In the genomic region with DNA sequence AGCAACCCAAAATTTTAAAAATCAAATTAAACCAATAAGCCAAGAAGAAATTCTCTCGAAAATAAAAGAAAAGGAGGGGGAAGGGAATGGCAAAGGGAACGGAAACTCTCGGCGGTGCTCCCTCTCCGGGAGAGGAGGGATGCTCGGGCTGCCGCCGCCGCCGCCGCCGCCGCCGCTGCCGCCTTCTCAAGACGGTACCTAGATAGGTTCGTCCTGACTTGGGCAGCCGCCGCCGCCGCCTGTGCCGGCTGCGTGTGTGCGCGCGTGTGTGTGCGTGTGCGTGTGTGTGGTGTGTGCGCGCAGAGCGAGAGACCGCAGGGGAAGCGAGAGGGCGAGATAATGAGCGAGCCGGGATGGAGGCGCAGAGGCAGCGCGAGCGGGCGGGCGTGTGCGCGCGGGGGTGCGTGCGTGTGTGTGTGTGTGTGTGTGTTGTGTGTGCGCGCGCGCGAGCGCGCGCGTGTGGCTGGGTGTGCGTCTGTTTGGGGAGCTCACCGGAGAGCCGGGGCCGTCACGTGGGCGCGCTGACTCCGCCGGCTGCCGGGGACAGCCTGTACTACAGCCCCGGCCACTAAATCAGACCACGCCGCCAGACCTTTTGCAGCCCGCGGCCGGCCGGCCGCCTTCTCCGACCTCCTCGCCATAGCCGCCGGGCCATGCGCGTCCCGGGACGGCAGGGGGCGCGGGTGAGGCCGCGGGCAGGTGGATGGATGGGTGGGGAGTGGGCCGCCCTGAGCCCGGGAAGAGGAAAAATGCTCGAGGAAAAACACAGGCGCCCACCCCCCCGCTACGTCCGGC, we compare ENCODE assay signal across 1 cellular context.
TF ChIP-seq lines count a peak whose summit lies in the region.

No MANE protein-coding gene starts in this region.

TF ChIP-seq in K562, 482 proteins besides CTCF, POLR2A, EP300 and RAD21 (continued from another document and continues in another):
- TF ChIP-seq, protein P1, sequence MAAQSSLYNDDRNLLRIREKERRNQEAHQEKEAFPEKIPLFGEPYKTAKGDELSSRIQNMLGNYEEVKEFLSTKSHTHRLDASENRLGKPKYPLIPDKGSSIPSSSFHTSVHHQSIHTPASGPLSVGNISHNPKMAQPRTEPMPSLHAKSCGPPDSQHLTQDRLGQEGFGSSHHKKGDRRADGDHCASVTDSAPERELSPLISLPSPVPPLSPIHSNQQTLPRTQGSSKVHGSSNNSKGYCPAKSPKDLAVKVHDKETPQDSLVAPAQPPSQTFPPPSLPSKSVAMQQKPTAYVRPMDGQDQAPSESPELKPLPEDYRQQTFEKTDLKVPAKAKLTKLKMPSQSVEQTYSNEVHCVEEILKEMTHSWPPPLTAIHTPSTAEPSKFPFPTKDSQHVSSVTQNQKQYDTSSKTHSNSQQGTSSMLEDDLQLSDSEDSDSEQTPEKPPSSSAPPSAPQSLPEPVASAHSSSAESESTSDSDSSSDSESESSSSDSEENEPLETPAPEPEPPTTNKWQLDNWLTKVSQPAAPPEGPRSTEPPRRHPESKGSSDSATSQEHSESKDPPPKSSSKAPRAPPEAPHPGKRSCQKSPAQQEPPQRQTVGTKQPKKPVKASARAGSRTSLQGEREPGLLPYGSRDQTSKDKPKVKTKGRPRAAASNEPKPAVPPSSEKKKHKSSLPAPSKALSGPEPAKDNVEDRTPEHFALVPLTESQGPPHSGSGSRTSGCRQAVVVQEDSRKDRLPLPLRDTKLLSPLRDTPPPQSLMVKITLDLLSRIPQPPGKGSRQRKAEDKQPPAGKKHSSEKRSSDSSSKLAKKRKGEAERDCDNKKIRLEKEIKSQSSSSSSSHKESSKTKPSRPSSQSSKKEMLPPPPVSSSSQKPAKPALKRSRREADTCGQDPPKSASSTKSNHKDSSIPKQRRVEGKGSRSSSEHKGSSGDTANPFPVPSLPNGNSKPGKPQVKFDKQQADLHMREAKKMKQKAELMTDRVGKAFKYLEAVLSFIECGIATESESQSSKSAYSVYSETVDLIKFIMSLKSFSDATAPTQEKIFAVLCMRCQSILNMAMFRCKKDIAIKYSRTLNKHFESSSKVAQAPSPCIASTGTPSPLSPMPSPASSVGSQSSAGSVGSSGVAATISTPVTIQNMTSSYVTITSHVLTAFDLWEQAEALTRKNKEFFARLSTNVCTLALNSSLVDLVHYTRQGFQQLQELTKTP (IDR thresholded peaks at IDR 0.05; ENCODE audit: low read depth in 1 of 2, partially characterized antibody in 2 of 2): no peak
- TF ChIP-seq SMAD4 (CRISPR knock-in tag; conservative IDR thresholded peaks at IDR 0.05) (peak; percentile 61), TFE3 (CRISPR knock-in tag; IDR thresholded peaks at IDR 0.05) (no peak), CEBPG (CRISPR knock-in tag; IDR thresholded peaks at IDR 0.05) (no peak), CEBPG (tag; conservative IDR thresholded peaks at IDR 0.05 in 1 of 2, IDR thresholded peaks at IDR 0.05 in 1 of 2) (no peak), L3MBTL2 (IDR thresholded peaks at IDR 0.05) (0 out of 2 replicates have a peak, but pooled peaks have one; percentile 24), ZFPM2 (CRISPR knock-in tag; IDR thresholded peaks at IDR 0.05) (no peak), BRD9 (IDR thresholded peaks at IDR 0.05; ENCODE audit: low read depth, partially characterized antibody) (no peak), SIRT6 (IDR thresholded peaks at IDR 0.05; ENCODE audit: low read depth, low read length) (no peak), ZNF445 (CRISPR knock-in tag; IDR thresholded peaks at IDR 0.05; ENCODE audit: low read depth) (no peak), CTBP1 (IDR thresholded peaks at IDR 0.05; ENCODE audit: borderline replicate concordance) (peak; percentile 68), PHF21A (IDR thresholded peaks at IDR 0.05; ENCODE audit: borderline replicate concordance, low read depth) (no peak), THRB (CRISPR knock-in tag; conservative IDR thresholded peaks at IDR 0.05) (0 out of 2 replicates have a peak, but pooled peaks have one; percentile 40), KDM5B (IDR thresholded peaks at IDR 0.05; ENCODE audit: insufficient replicate concordance, low read depth, low read length) (no peak), OTX1 (CRISPR knock-in tag; IDR thresholded peaks at IDR 0.05) (0 out of 2 replicates have a peak, but pooled peaks have one; percentile 29), GTF2F1 (IDR thresholded peaks at IDR 0.05; ENCODE audit: low read depth, low read length) (no peak), ELF2 (CRISPR knock-in tag; IDR thresholded peaks at IDR 0.05) (no peak), SRSF7 (optimal IDR thresholded peaks at IDR 0.05; ENCODE audit: low read depth, low read length) (no peak), SRSF1 (IDR thresholded peaks at IDR 0.05; ENCODE audit: low read depth, low read length) (no peak), HMGN3 (IDR thresholded peaks at IDR 0.05; ENCODE audit: borderline replicate concordance, extremely low read depth, insufficient read length, low read depth, low read length) (peak; percentile 66), CAMTA2 (CRISPR knock-in tag; conservative IDR thresholded peaks at IDR 0.05) (no peak), USF2 (CRISPR knock-in tag; IDR thresholded peaks at IDR 0.05) (peak; percentile 83), MTF1 (CRISPR knock-in tag; IDR thresholded peaks at IDR 0.05; ENCODE audit: borderline replicate concordance) (no peak), UBTF (IDR thresholded peaks at IDR 0.05; ENCODE audit: borderline replicate concordance in 1 of 2, low read depth in 2 of 2, low read length in 2 of 2) (0 out of 4 replicates have a peak, but pooled peaks of 1 of the 2 experiments have one; percentile 56), CXXC5 (CRISPR knock-in tag; IDR thresholded peaks at IDR 0.05) (peak; percentile 80), USF1 (CRISPR knock-in tag; IDR thresholded peaks at IDR 0.05) (peak; percentile 87), ZBTB9 (CRISPR knock-in tag; IDR thresholded peaks at IDR 0.05) (peak; percentile 93), ZBTB49 (CRISPR knock-in tag; IDR thresholded peaks at IDR 0.05; ENCODE audit: borderline replicate concordance) (no peak), ZC3H8 (IDR thresholded peaks at IDR 0.05) (no peak), MAX (CRISPR knock-in tag; IDR thresholded peaks at IDR 0.05) (0 out of 2 replicates have a peak, but pooled peaks have one; percentile 34), MYNN (IDR thresholded peaks at IDR 0.05) (no peak), MYNN (CRISPR knock-in tag; IDR thresholded peaks at IDR 0.05) (no peak), HDAC3 (IDR thresholded peaks at IDR 0.05; ENCODE audit: borderline replicate concordance, partially characterized antibody) (no peak)
- TF ChIP-seq, protein P2, sequence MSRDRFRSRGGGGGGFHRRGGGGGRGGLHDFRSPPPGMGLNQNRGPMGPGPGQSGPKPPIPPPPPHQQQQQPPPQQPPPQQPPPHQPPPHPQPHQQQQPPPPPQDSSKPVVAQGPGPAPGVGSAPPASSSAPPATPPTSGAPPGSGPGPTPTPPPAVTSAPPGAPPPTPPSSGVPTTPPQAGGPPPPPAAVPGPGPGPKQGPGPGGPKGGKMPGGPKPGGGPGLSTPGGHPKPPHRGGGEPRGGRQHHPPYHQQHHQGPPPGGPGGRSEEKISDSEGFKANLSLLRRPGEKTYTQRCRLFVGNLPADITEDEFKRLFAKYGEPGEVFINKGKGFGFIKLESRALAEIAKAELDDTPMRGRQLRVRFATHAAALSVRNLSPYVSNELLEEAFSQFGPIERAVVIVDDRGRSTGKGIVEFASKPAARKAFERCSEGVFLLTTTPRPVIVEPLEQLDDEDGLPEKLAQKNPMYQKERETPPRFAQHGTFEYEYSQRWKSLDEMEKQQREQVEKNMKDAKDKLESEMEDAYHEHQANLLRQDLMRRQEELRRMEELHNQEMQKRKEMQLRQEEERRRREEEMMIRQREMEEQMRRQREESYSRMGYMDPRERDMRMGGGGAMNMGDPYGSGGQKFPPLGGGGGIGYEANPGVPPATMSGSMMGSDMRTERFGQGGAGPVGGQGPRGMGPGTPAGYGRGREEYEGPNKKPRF (IDR thresholded peaks at IDR 0.05; ENCODE audit: low read depth, low read length): no peak
- TF ChIP-seq, protein P3, sequence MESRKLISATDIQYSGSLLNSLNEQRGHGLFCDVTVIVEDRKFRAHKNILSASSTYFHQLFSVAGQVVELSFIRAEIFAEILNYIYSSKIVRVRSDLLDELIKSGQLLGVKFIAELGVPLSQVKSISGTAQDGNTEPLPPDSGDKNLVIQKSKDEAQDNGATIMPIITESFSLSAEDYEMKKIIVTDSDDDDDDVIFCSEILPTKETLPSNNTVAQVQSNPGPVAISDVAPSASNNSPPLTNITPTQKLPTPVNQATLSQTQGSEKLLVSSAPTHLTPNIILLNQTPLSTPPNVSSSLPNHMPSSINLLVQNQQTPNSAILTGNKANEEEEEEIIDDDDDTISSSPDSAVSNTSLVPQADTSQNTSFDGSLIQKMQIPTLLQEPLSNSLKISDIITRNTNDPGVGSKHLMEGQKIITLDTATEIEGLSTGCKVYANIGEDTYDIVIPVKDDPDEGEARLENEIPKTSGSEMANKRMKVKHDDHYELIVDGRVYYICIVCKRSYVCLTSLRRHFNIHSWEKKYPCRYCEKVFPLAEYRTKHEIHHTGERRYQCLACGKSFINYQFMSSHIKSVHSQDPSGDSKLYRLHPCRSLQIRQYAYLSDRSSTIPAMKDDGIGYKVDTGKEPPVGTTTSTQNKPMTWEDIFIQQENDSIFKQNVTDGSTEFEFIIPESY (CRISPR knock-in tag; IDR thresholded peaks at IDR 0.05): no peak
